Comparison of ENCODE assay signal across 26 cellular contexts in the genomic region with DNA sequence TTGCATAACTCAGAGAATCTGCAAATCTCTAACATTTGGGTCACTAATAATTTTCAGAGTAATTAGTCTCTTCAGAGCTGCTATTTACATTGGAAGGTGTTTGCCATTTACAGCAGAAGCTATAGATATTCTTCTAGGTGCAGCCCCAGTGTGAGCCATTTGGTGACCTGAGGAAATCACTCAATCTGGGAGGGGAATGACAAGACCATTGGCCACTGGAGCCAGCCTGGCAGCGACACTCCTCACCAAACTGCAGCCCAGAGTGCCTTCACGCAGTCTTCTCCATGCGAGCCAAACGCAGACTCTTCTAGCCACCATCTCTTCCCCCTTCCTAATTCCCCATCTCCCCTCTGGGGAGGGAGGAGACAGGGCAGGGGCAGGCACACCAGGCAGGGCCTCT.
"Had no signal": no experiment of that assay in that cellular context is flagged by ENCODE, and none has a peak within 500 bp of the region (broad histone marks: within the 10 kb centered on the region; RNA-seq: fewer than 3 reads in every experiment).

No MANE protein-coding gene starts in this region.

- H3K9me3 Mint-ChIP-seq: activated B cell treated with CpG ODN at 0.5 μM for 24 hours; activated naive CD4-positive, alpha-beta T cell treated with anti-CD3 and anti-CD28 coated beads for 36 hours; activated T-cell treated with anti-CD3 and anti-CD28 coated beads, Interleukin-2, amount 50 U/mL, for 4 hours; T-helper 1 cell treated with Interleukin-12 subunit alpha and Interleukin-12 subunit beta and Interleukin-4 antibody, amounts not matched to agents 30 μg/mL and 1 μg/mL, for 36 hours had no signal

- H3K9ac ChIP-seq: SK-N-SH had no signal

- H3K4me2 ChIP-seq: SK-N-SH had no signal

- H3K36me3 ChIP-seq: SJCRH30 had no signal

- H3K9me3 ChIP-seq: SJCRH30, SK-N-SH had no signal

- H3K4me3 ChIP-seq: SJCRH30 had no signal

- H3K27ac ChIP-seq: SJCRH30 had no signal

- H3K4me3 Mint-ChIP-seq: activated B cell treated with CpG ODN at 0.5 μM for 24 hours; activated CD4-positive, alpha-beta T cell treated with anti-CD3 and anti-CD28 coated beads, Interleukin-2, amount 10 ng/mL, durations not matched to agents 24 days and 14 days; activated CD8-positive, alpha-beta memory T cell treated with anti-CD3 and anti-CD28 coated beads, Interleukin-2, amount 10 ng/mL, durations not matched to agents 7 days and 5 days; activated naive CD4-positive, alpha-beta T cell treated with anti-CD3 and anti-CD28 coated beads for 36 hours; activated naive CD8-positive, alpha-beta T cell; activated T-cell treated with anti-CD3 and anti-CD28 coated beads, Interleukin-2, amount 50 U/mL, for 4 hours; T-helper 1 cell treated with Interleukin-12 subunit alpha and Interleukin-12 subunit beta and Interleukin-4 antibody, amounts not matched to agents 30 μg/mL and 1 μg/mL, for 36 hours had no signal

- H3K4me1 Mint-ChIP-seq: activated B cell treated with CpG ODN at 0.5 μM for 24 hours; activated CD4-positive, alpha-beta T cell treated with anti-CD3 and anti-CD28 coated beads, Interleukin-2, amount 10 ng/mL, durations not matched to agents 24 days and 14 days; activated CD8-positive, alpha-beta memory T cell treated with anti-CD3 and anti-CD28 coated beads, Interleukin-2, amount 10 ng/mL, durations not matched to agents 7 days and 5 days had no signal

- H3K27me3 Mint-ChIP-seq: activated B cell treated with CpG ODN at 0.5 μM for 24 hours; activated CD4-positive, alpha-beta T cell treated with anti-CD3 and anti-CD28 coated beads, Interleukin-2, amount 10 ng/mL, durations not matched to agents 24 days and 14 days; activated CD8-positive, alpha-beta memory T cell treated with anti-CD3 and anti-CD28 coated beads, Interleukin-2, amount 10 ng/mL, durations not matched to agents 7 days and 5 days had no signal

- H3K27ac Mint-ChIP-seq: activated B cell treated with CpG ODN at 0.5 μM for 24 hours; activated CD4-positive, alpha-beta T cell treated with anti-CD3 and anti-CD28 coated beads, Interleukin-2, amount 10 ng/mL, durations not matched to agents 24 days and 14 days; activated CD8-positive, alpha-beta memory T cell treated with anti-CD3 and anti-CD28 coated beads, Interleukin-2, amount 10 ng/mL, durations not matched to agents 7 days and 5 days; activated naive CD4-positive, alpha-beta T cell treated with anti-CD3 and anti-CD28 coated beads for 36 hours; activated naive CD8-positive, alpha-beta T cell; T-helper 1 cell treated with Interleukin-12 subunit alpha and Interleukin-12 subunit beta and Interleukin-4 antibody, amounts not matched to agents 30 μg/mL and 1 μg/mL, for 36 hours had no signal

- ATAC-seq: activated CD8-positive, alpha-beta memory T cell treated with anti-CD3 and anti-CD28 coated beads, Interleukin-2, amount 10 ng/mL, durations not matched to agents 7 days and 5 days; activated T-cell treated with anti-CD3 and anti-CD28 coated beads, Interleukin-2, amount 50 U/mL, for 4 hours; Panc1; Right ventricle myocardium inferior had no signal

- H3K4me1 ChIP-seq: SJCRH30 had no signal

- H3K36me3 Mint-ChIP-seq: activated CD8-positive, alpha-beta memory T cell treated with anti-CD3 and anti-CD28 coated beads, Interleukin-2, amount 10 ng/mL, durations not matched to agents 7 days and 5 days; activated naive CD8-positive, alpha-beta T cell had no signal

- DNase-seq: activated B cell treated with CpG ODN at 0.5 μM for 24 hours; activated CD4-positive, alpha-beta T cell treated with anti-CD3 and anti-CD28 coated beads for 1 hour; activated CD4-positive, alpha-beta T cell treated with anti-CD3 and anti-CD28 coated beads, Interleukin-2, amount 50 U/mL, for 48 hours; activated CD8-positive, alpha-beta memory T cell treated with anti-CD3 and anti-CD28 coated beads, Interleukin-2, amount 10 ng/mL, durations not matched to agents 7 days and 5 days; activated effector memory CD4-positive, alpha-beta T cell treated with anti-CD3 and anti-CD28 coated beads, Interleukin-2, amount 50 U/mL, for 16 hours; activated naive CD4-positive, alpha-beta T cell treated with anti-CD3 and anti-CD28 coated beads for 36 hours; activated T-cell treated with anti-CD3 and anti-CD28 coated beads, Interleukin-2, amount 50 U/mL, for 4 hours; amygdala; cerebellar nuclear complex; Karpas-422; MM.1S; NCI-H1105 treated with DMSO at 0.1 percent for 48 hours; NCI-H1436 treated with DMSO at 0.1 percent for 48 hours; NCI-H1930; NCI-H226; NCI-H82; OCI-M1; RPMI8226; SK-N-SH; SW 1271 had no signal
